ENCODE assay signal across 18 cellular contexts in the genomic region with DNA sequence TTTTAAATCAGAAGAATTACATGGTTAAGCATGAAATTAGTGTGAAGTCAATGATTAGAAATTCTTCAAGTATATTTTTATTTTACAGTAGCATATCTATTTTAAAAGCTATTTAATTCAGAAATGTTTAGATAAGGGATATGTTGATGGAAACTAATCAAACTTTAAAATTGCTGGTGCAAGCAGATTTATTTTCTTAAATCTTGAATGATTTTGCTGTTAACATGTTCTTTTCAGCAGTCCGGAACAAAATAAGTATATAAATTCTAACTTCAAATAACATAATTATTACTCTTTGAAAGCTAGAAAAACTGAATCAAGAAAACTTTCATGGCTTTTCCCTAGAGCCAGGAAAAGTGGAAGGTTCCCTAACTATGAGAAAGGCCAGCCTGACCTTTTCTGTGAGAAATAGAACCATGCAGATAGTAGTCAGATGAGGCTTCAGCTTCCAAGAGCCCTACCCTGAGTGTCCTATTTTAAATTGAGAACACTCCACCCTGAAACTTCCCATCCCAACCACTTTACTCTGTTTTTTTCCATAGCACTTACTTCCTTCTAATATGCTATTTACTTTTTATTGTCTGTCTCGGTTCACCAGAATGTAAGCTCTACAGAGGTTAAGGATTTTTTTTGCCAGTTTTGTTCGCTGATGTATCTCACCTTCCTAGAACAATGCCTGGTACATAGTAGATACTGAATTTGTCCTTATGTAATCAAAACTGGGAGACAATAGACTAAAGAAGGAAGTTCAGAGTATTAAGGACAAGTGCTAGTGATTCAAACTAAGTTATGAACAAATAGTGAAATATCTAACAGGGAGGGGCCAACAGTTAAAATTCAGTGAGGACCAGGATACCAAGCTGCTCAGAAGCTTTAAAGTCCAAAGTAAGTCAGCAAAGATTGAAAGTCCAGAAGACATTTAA.
DNase-seq lines count a peak whose midpoint lies in the region; ATAC-seq and TF ChIP-seq lines count a peak whose summit lies in the region.
"Had no signal": no experiment of that assay in that cellular context is flagged by ENCODE, and none has a peak within 500 bp of the region (broad histone marks: within the 10 kb centered on the region; RNA-seq: fewer than 3 reads in every experiment).

No MANE protein-coding gene starts in this region.

- WGBS in heart left ventricle, 4 donors, result 59 to 68% (median 63%) methylated on average over 3 of the region's 3 CpGs
- WGBS in sigmoid colon, 2 donors, result 56 to 59% methylated on average over 3 of the region's 3 CpGs

- TF ChIP-seq CTCF in brain microvascular endothelial cell (IDR thresholded peaks at IDR 0.05; ENCODE audit: low read depth, low read length, missing control alignments) (no peak), heart left ventricle (IDR thresholded peaks at IDR 0.05) (no peak), sigmoid colon (IDR thresholded peaks at IDR 0.05) (no peak)

- no peak for TF ChIP-seq EP300 in sigmoid colon (IDR thresholded peaks at IDR 0.05)

- H3K27me3 ChIP-seq in brain microvascular endothelial cell (replicated peaks) (no peaks in the 10 kb centered on the region), heart left ventricle (no peaks in the 10 kb centered on the region), sigmoid colon (no peaks in the 10 kb centered on the region)

- DNase-seq in DMS53 treated with DMSO at 0.1 percent for 48 hours (lab: John Stamatoyannopoulos, UW; ENCODE audit: unreplicated experiment), result peak; percentile 6
- DNase-seq in brain microvascular endothelial cell, result no peak
- DNase-seq in heart left ventricle, result no peak
- no peak for DNase-seq in sigmoid colon
- DNase-seq in glomerular visceral epithelial cell (ENCODE audit: extremely low spot score), result no peak
- DNase-seq in kidney glomerular epithelial cell (lab: John Stamatoyannopoulos, UW), result no peak
- DNase-seq: activated CD4-positive, alpha-beta T cell treated with anti-CD3 and anti-CD28 coated beads, Interleukin-2, amount 10 ng/mL, durations not matched to agents 7 days and 5 days; activated CD8-positive, alpha-beta memory T cell treated with anti-CD3 and anti-CD28 coated beads, Interleukin-2, amount 50 U/mL, for 48 hours; activated effector memory CD4-positive, alpha-beta T cell treated with anti-CD3 and anti-CD28 coated beads, Interleukin-2, amount 50 U/mL, for 16 hours; effector memory CD4-positive, alpha-beta T cell; foreskin fibroblast; NCI-H2029; NCI-H446 treated with DMSO at 0.1 percent for 48 hours; SHP77; stimulated activated CD4-positive, alpha-beta T cell treated with anti-CD3 and anti-CD28 coated beads, Interleukin-4, amount 100 ng/mL, for 24 hours; substantia nigra had no signal

- H3K27ac ChIP-seq in brain microvascular endothelial cell (peak overlapping the region; percentile 91), heart left ventricle (peak overlapping the region; percentile 11 to 73 (median 40)), sigmoid colon (peak overlapping the region in 3 of 4 donors; percentile 42 to 50 (median 43))

- no peak overlapping the region for H3K4me3 ChIP-seq in brain microvascular endothelial cell (ENCODE audit: low read depth, low read length)
- H3K4me3 ChIP-seq in heart left ventricle, result no peak overlapping the region
- no peak overlapping the region for H3K4me3 ChIP-seq in sigmoid colon

- in situ Hi-C loops in brain microvascular endothelial cell (cut with HindIII; ENCODE audit: low pct_ligation_motif_present, low sequenced_read_pairs), result no loop called here

- peaks cover 0 to 61% (median 1%) of the 10 kb centered on the region in 12 donors for H3K4me1 ChIP-seq in heart left ventricle
- peaks cover 0 to 42% (median 12%) of the 10 kb centered on the region in 4 donors for H3K4me1 ChIP-seq in sigmoid colon

- H3K9me3 ChIP-seq in heart left ventricle, result no peaks in the 10 kb centered on the region
- H3K9me3 ChIP-seq in sigmoid colon, result no peaks in the 10 kb centered on the region

- TF ChIP-seq POLR2A in heart left ventricle (IDR thresholded peaks at IDR 0.05), result no peak
- no peak for TF ChIP-seq POLR2A in sigmoid colon (IDR thresholded peaks at IDR 0.05)

- ATAC-seq in heart left ventricle (peak; percentile 35 to 55 (median 48)), GM18867 (IDR thresholded peaks at IDR 0.05; ENCODE audit: unreplicated experiment) (no peak), HG03280 (IDR thresholded peaks at IDR 0.05; ENCODE audit: unreplicated experiment) (no peak)

- intact Hi-C loops in heart left ventricle (cut with DNase I) (no loop called here), sigmoid colon (cut with DNase I) (no loop called here)

- H3K36me3 ChIP-seq in brain microvascular endothelial cell (replicated peaks) (no peaks in the 10 kb centered on the region), heart left ventricle (no peaks in the 10 kb centered on the region), sigmoid colon (no peaks in the 10 kb centered on the region)

Comparison
In these comparisons a context has a peak if more than half of its experiments do, and no peak if none do; other contexts are left out.
1. H3K27ac ChIP-seq: peak in every context shown above with its lines; median percentile 91 in brain microvascular endothelial cell; 43 in sigmoid colon; 40 in heart left ventricle.
2. ATAC-seq: peak in heart left ventricle (4 of 4); none in GM18867 (single experiment) and HG03280 (single experiment).